ENCODE assay signal across 8 cellular contexts in genomic region chr13:113493315-113493951, GRCh38.
DNase-seq lines count a peak whose midpoint lies in the region; ATAC-seq and TF ChIP-seq lines count a peak whose summit lies in the region.

No MANE protein-coding gene starts in this region.

- H3K27me3 ChIP-seq in brain microvascular endothelial cell (replicated peaks), result no peaks in the 10 kb centered on the region
- no peaks in the 10 kb centered on the region for H3K27me3 ChIP-seq in effector memory CD4-positive, alpha-beta T cell (replicated peaks; ENCODE audit: control insufficient read depth, insufficient read depth, low read length, poor library complexity, severe bottlenecking)

- peak; percentile 24 for ATAC-seq in GM21619 (IDR thresholded peaks at IDR 0.05; ENCODE audit: unreplicated experiment)
- ATAC-seq in HG02970 (IDR thresholded peaks at IDR 0.05; ENCODE audit: low FRiP score, unreplicated experiment), result no peak

- H3K9me3 ChIP-seq in effector memory CD4-positive, alpha-beta T cell (ENCODE audit: control insufficient read depth, low read length), result no peaks in the 10 kb centered on the region

- no peak for TF ChIP-seq CTCF in brain microvascular endothelial cell (IDR thresholded peaks at IDR 0.05; ENCODE audit: low read depth, low read length, missing control alignments)

- in situ Hi-C loops in brain microvascular endothelial cell (cut with HindIII; ENCODE audit: low pct_ligation_motif_present, low sequenced_read_pairs), result no loop called here

- H3K4me1 ChIP-seq in effector memory CD4-positive, alpha-beta T cell (ENCODE audit: control insufficient read depth, insufficient read depth, low read length, poor library complexity, severe bottlenecking), result peaks cover 19% of the 10 kb centered on the region

- peaks cover 22% of the 10 kb centered on the region for H3K36me3 ChIP-seq in brain microvascular endothelial cell (replicated peaks)
- H3K36me3 ChIP-seq in effector memory CD4-positive, alpha-beta T cell (ENCODE audit: control insufficient read depth, insufficient read depth, low read length), result peaks cover 20% of the 10 kb centered on the region

- H3K4me3 ChIP-seq in brain microvascular endothelial cell (ENCODE audit: low read depth, low read length), result peak overlapping the region; percentile 18
- H3K4me3 ChIP-seq in effector memory CD4-positive, alpha-beta T cell (ENCODE audit: insufficient read depth, low read depth, low read length, poor library complexity, severe bottlenecking), result no peak overlapping the region

- DNase-seq in COLO829 (ENCODE audit: low spot score), result peak; percentile 57
- peak; percentile 90 for DNase-seq in NCI-H774 (lab: John Stamatoyannopoulos, UW)
- peak; percentile 79 for DNase-seq in brain microvascular endothelial cell
- DNase-seq in medulla oblongata (ENCODE audit: extremely low spot score), result peak; percentile 12
- no peak for DNase-seq in effector memory CD4-positive, alpha-beta T cell
- DNase-seq in stimulated activated CD4-positive, alpha-beta T cell treated with anti-CD3 and anti-CD28 coated beads, Interleukin-15, amount 100 ng/mL, for 24 hours, result no peak

- H3K27ac ChIP-seq in brain microvascular endothelial cell, result peak overlapping the region; percentile 75
- H3K27ac ChIP-seq in effector memory CD4-positive, alpha-beta T cell (ENCODE audit: insufficient read depth, low read length, poor library complexity, severe bottlenecking), result no peak overlapping the region

Comparison
In these comparisons a context has a peak if more than half of its experiments do, and no peak if none do; other contexts are left out.
1. DNase-seq: peak in COLO829 (single experiment), NCI-H774 (single experiment), brain microvascular endothelial cell (single experiment) and medulla oblongata (single experiment); none in effector memory CD4-positive, alpha-beta T cell (0 of 3) and stimulated activated CD4-positive, alpha-beta T cell treated with anti-CD3 and anti-CD28 coated beads, Interleukin-15, amount 100 ng/mL, for 24 hours (single experiment).